ENCODE assay signal across 9 cellular contexts in genomic region chr2:121297217-121297830, GRCh38. TPM values are rescaled to one million over a fixed set of nuclear protein-coding genes. Genes with fewer than 3 reads are reported as not detected.
DNase-seq lines count a peak whose midpoint lies in the region; ATAC-seq and TF ChIP-seq lines count a peak whose summit lies in the region.
"Had no signal": no experiment of that assay in that cellular context is flagged by ENCODE, and none has a peak within 500 bp of the region (broad histone marks: within the 10 kb centered on the region; RNA-seq: fewer than 3 reads in every experiment).

No MANE protein-coding gene starts in this region.

- peak in 1 of 4 experiments; percentile 25 for TF ChIP-seq CTCF in gastroesophageal sphincter (IDR thresholded peaks at IDR 0.05)

- no peaks in the 10 kb centered on the region for H3K36me3 ChIP-seq in gastroesophageal sphincter

- DNase-seq in NCI-H1417 (lab: John Stamatoyannopoulos, UW) (peak; percentile 2 to 45 (median 13)), NCI-H1417 treated with DMSO at 0.1 percent for 48 hours (lab: John Stamatoyannopoulos, UW) (no peak), RPMI7951 (ENCODE audit: low read depth) (peak; percentile 38), fibroblast of peridontal ligament (ENCODE audit: extremely low read depth) (peak; percentile 6), renal cortical epithelial cell (ENCODE audit: low read depth) (peak; percentile 36)
- DNase-seq in activated CD4-positive, CD25-positive, alpha-beta regulatory T cell (lab: John Stamatoyannopoulos, UW) = no peak

- ATAC-seq in HG03565 (IDR thresholded peaks at IDR 0.05; ENCODE audit: unreplicated experiment) (peak; percentile 46), gastroesophageal sphincter (no peak)

- H3K27ac ChIP-seq in gastroesophageal sphincter = no peak overlapping the region

- peaks cover 15% of the 10 kb centered on the region for H3K27me3 ChIP-seq in gastroesophageal sphincter

- no peaks in the 10 kb centered on the region for H3K9me3 ChIP-seq in gastroesophageal sphincter

- TF ChIP-seq POLR2A in gastroesophageal sphincter (IDR thresholded peaks at IDR 0.05) = no peak

- no peak for TF ChIP-seq EP300 in gastroesophageal sphincter (IDR thresholded peaks at IDR 0.05)

- no peak overlapping the region for H3K4me3 ChIP-seq in gastroesophageal sphincter

- 28 to 37% methylated on average over 3 to 4 of the region's 9 CpGs for WGBS in gastroesophageal sphincter (ENCODE audit: low coverage in 1 of 2), 2 donors

- H3K4me1 ChIP-seq in gastroesophageal sphincter = no peaks in the 10 kb centered on the region

RNA-seq across cellular contexts. Expression of gene TFCP2L1, which starts 12.3 kb away (rescaled TPM):
- under 0.01 TPM in 1 of 2 replicates, not detected in the other for total RNA-seq in RPMI7951 (2014; rRNA removed; shearing (Covaris generic))
- total RNA-seq in renal cortical epithelial cell (16.1 and 139 TPM in 2 replicates), gastroesophageal sphincter (1 to 10 TPM in 1 of 4 donors, under 1 TPM in 3; 0.31 to 5.7 (median 0.41) TPM)
- total RNA-seq: pulmonary artery endothelial cell had no signal

Comparison
In these comparisons a context has a peak if more than half of its experiments do, and no peak if none do; other contexts are left out.
1. DNase-seq: peak in NCI-H1417 (3 of 3), RPMI7951 (single experiment), fibroblast of peridontal ligament (single experiment) and renal cortical epithelial cell (single experiment); none in NCI-H1417 treated with DMSO at 0.1 percent for 48 hours (single experiment) and activated CD4-positive, CD25-positive, alpha-beta regulatory T cell (0 of 4).